Comparison of ENCODE assay signal across 24 cellular contexts in the genomic region with DNA sequence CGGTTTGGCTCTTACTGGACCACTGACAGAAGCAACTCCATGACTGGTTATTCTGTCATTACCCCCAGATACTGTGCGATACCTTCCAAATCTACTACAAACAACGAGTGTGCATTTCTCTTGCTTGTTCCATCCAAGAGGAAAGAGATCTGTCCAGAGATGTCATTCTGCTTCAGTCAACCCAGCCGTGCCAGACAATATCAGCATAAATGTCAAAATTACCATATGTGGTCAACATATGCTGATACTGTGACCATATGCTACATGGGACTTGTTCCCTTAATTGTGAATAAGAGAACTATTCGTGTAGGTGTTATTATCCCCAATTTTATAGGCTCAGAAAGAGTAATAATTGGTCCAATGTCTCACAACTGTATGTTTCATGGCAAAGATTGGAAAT.
"Had no signal": no experiment of that assay in that cellular context is flagged by ENCODE, and none has a peak within 500 bp of the region (broad histone marks: within the 10 kb centered on the region; RNA-seq: fewer than 3 reads in every experiment).

No MANE protein-coding gene starts in this region.

- DNase-seq: activated CD4-positive, alpha-beta T cell treated with anti-CD3 and anti-CD28 coated beads for 1 hour; activated CD4-positive, alpha-beta T cell treated with anti-CD3 and anti-CD28 coated beads, Interleukin-2, amount 10 ng/mL, durations not matched to agents 24 days and 14 days; activated CD4-positive, alpha-beta T cell treated with anti-CD3 and anti-CD28 coated beads, Interleukin-2, amount 50 U/mL, for 48 hours; activated CD4-positive, CD25-positive, alpha-beta regulatory T cell; activated CD8-positive, alpha-beta memory T cell treated with anti-CD3 and anti-CD28 coated beads, Interleukin-2, amount 50 U/mL, for 4 hours; activated effector memory CD4-positive, alpha-beta T cell treated with Interleukin-2 at 50 U/mL for 16 hours; activated naive CD4-positive, alpha-beta T cell treated with anti-CD3 and anti-CD28 coated beads, Interleukin-2, amount 10 ng/mL, durations not matched to agents 7 days and 5 days; activated naive CD8-positive, alpha-beta T cell treated with anti-CD3 and anti-CD28 coated beads, Interleukin-2, amount 10 ng/mL, durations not matched to agents 7 days and 5 days; activated T-cell treated with anti-CD3 and anti-CD28 coated beads for 4 hours; activated T-cell treated with anti-CD3 and anti-CD28 coated beads, Interleukin-2, amount 50 U/mL, for 48 hours; amygdala; cortex of kidney; Karpas-422; NCI-H1105; NCI-H1417 treated with DMSO at 0.1 percent for 48 hours; NCI-H187 treated with DMSO at 0.1 percent for 48 hours; NCI-H2081; NCI-H2227 treated with DMSO at 0.1 percent for 48 hours; NCI-H446; NCI-H510A treated with DMSO at 0.1 percent for 48 hours; SHP77; SJCRH30; T1000; WERI-Rb-1 had no signal
